31 cellular contexts compared by ENCODE assay signal in the genomic region with DNA sequence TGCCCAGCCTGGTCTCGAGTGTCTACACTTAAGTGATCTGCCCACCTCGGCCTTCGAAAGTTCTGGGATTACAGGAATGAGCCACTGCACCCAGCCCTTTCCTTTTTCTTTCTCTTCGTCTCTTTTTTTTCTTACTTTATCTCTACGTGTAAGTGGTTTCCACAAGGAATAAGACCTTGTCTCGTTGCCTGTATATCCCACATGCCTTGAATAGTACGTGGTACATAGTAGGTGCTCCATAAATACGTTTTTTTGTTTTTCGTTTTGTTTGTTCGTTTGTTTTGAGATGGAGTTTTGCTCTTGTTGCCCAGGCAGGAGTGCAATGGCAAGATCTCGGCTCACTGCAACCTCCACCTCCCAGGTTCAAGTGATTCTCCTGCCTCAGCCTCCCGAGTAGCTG.
"Had no signal": no experiment of that assay in that cellular context is flagged by ENCODE, and none has a peak within 500 bp of the region (broad histone marks: within the 10 kb centered on the region; RNA-seq: fewer than 3 reads in every experiment).

No MANE protein-coding gene starts in this region.

- H3K9me3 Mint-ChIP-seq: activated B cell treated with CpG ODN at 0.5 μM for 24 hours; activated CD4-positive, alpha-beta memory T cell treated with anti-CD3 and anti-CD28 coated beads, Interleukin-2, amount 10 ng/mL, durations not matched to agents 7 days and 5 days; activated naive CD4-positive, alpha-beta T cell treated with anti-CD3 and anti-CD28 coated beads for 36 hours; activated naive CD4-positive, alpha-beta T cell treated with anti-CD3 and anti-CD28 coated beads, Interleukin-2, amount 50 U/mL, for 24 hours; activated T-cell treated with anti-CD3 and anti-CD28 coated beads, Interleukin-2, amount 50 U/mL, for 24 hours; activated T-helper 2 cell treated with anti-CD3 and anti-CD28 coated beads, Interferon-gamma antibody, Interleukin-2, Interleukin-4, amounts not matched to agents 10 μg/mL and 5 μg/mL and 100 μg/mL, durations not matched to agents 14 hours and 24 hours and 36 hours; brain; central memory CD8-positive, alpha-beta T cell; dendritic cell treated with granulocyte-macrophage colony-stimulating factor and Interleukin-4, amounts not matched to agents 40 ng/mL and 50 ng/mL, for 4 days; T-helper 2 cell treated with Interferon-gamma antibody and Interleukin-4, amounts not matched to agents 5 μg/mL and 100 μg/mL, for 36 hours had no signal

- DNase-seq: activated B cell treated with CpG ODN at 0.5 μM for 24 hours; activated CD4-positive, alpha-beta memory T cell treated with anti-CD3 and anti-CD28 coated beads, Interleukin-2, amount 10 ng/mL, durations not matched to agents 7 days and 5 days; activated CD4-positive, alpha-beta T cell treated with anti-CD3 and anti-CD28 coated beads for 48 hours; activated CD4-positive, alpha-beta T cell treated with anti-CD3 and anti-CD28 coated beads, Interleukin-2, amount 50 U/mL, for 4 hours; activated CD8-positive, alpha-beta memory T cell treated with anti-CD3 and anti-CD28 coated beads, Interleukin-2, amount 10 ng/mL, durations not matched to agents 7 days and 5 days; activated CD8-positive, alpha-beta memory T cell treated with anti-CD3 and anti-CD28 coated beads, Interleukin-2, amount 50 U/mL, for 4 hours; activated effector memory CD4-positive, alpha-beta T cell treated with anti-CD3 and anti-CD28 coated beads, Interleukin-2, amount 50 U/mL, for 16 hours; activated naive CD4-positive, alpha-beta T cell treated with anti-CD3 and anti-CD28 coated beads for 36 hours; activated T-cell treated with anti-CD3 and anti-CD28 coated beads, Interleukin-2, amount 50 U/mL, for 24 hours; dorsolateral prefrontal cortex; effector memory CD4-positive, alpha-beta T cell; erythroblast; foreskin keratinocyte; gastrocnemius medialis; glutamatergic neuron; heart left ventricle; T-helper 1 cell; T-helper 17 cell; T1000; WERI-Rb-1 had no signal

- H3K4me3 Mint-ChIP-seq: activated B cell treated with CpG ODN at 0.5 μM for 24 hours; activated CD4-positive, alpha-beta memory T cell treated with anti-CD3 and anti-CD28 coated beads, Interleukin-2, amount 10 ng/mL, durations not matched to agents 7 days and 5 days; activated CD8-positive, alpha-beta memory T cell treated with anti-CD3 and anti-CD28 coated beads, Interleukin-2, amount 10 ng/mL, durations not matched to agents 7 days and 5 days; activated naive CD4-positive, alpha-beta T cell treated with anti-CD3 and anti-CD28 coated beads for 36 hours; activated naive CD4-positive, alpha-beta T cell treated with anti-CD3 and anti-CD28 coated beads, Interleukin-2, amount 50 U/mL, for 24 hours; activated T-cell treated with anti-CD3 and anti-CD28 coated beads, Interleukin-2, amount 50 U/mL, for 24 hours; brain; central memory CD8-positive, alpha-beta T cell; dendritic cell treated with granulocyte-macrophage colony-stimulating factor and Interleukin-4, amounts not matched to agents 40 ng/mL and 50 ng/mL, for 4 days; T-helper 17 cell; T-helper 2 cell treated with Interferon-gamma antibody and Interleukin-4, amounts not matched to agents 5 μg/mL and 100 μg/mL, for 36 hours had no signal

- H3K27me3 Mint-ChIP-seq: activated B cell treated with CpG ODN at 0.5 μM for 24 hours; activated CD4-positive, alpha-beta memory T cell treated with anti-CD3 and anti-CD28 coated beads, Interleukin-2, amount 10 ng/mL, durations not matched to agents 7 days and 5 days; activated CD8-positive, alpha-beta memory T cell treated with anti-CD3 and anti-CD28 coated beads, Interleukin-2, amount 10 ng/mL, durations not matched to agents 7 days and 5 days; activated naive CD4-positive, alpha-beta T cell treated with anti-CD3 and anti-CD28 coated beads, Interleukin-2, amount 50 U/mL, for 24 hours; activated T-cell treated with anti-CD3 and anti-CD28 coated beads, Interleukin-2, amount 50 U/mL, for 24 hours; central memory CD8-positive, alpha-beta T cell; dendritic cell treated with granulocyte-macrophage colony-stimulating factor and Interleukin-4, amounts not matched to agents 40 ng/mL and 50 ng/mL, for 4 days; T-helper 17 cell had no signal

- H3K4me1 Mint-ChIP-seq: brain; central memory CD8-positive, alpha-beta T cell had no signal

- H3K4me1 ChIP-seq: breast epithelium, foreskin keratinocyte had no signal

- ATAC-seq: activated CD4-positive, CD25-positive, alpha-beta regulatory T cell treated with anti-CD3 and anti-CD28 coated beads, Interleukin-2, amount 50 U/mL, for 24 hours; activated CD8-positive, alpha-beta memory T cell treated with anti-CD3 and anti-CD28 coated beads, Interleukin-2, amount 10 ng/mL, durations not matched to agents 7 days and 5 days; foreskin keratinocyte; gastrocnemius medialis; heart left ventricle; T-helper 17 cell had no signal

- H3K4me3 ChIP-seq: ascending aorta, breast epithelium, coronary artery, dorsolateral prefrontal cortex, esophagus muscularis mucosa, gastrocnemius medialis, heart left ventricle had no signal

- H3K36me3 ChIP-seq: ascending aorta, breast epithelium, esophagus muscularis mucosa, gastrocnemius medialis, heart left ventricle, WERI-Rb-1 had no signal

- H3K36me3 Mint-ChIP-seq: activated CD8-positive, alpha-beta memory T cell treated with anti-CD3 and anti-CD28 coated beads, Interleukin-2, amount 10 ng/mL, durations not matched to agents 7 days and 5 days; activated naive CD4-positive, alpha-beta T cell treated with anti-CD3 and anti-CD28 coated beads, Interleukin-2, amount 50 U/mL, for 24 hours; brain had no signal

- H3K27ac Mint-ChIP-seq: activated B cell treated with CpG ODN at 0.5 μM for 24 hours; activated CD4-positive, alpha-beta memory T cell treated with anti-CD3 and anti-CD28 coated beads, Interleukin-2, amount 10 ng/mL, durations not matched to agents 7 days and 5 days; activated naive CD4-positive, alpha-beta T cell treated with anti-CD3 and anti-CD28 coated beads for 36 hours; activated naive CD4-positive, alpha-beta T cell treated with anti-CD3 and anti-CD28 coated beads, Interleukin-2, amount 50 U/mL, for 24 hours; activated T-cell treated with anti-CD3 and anti-CD28 coated beads, Interleukin-2, amount 50 U/mL, for 24 hours; activated T-helper 2 cell treated with anti-CD3 and anti-CD28 coated beads, Interferon-gamma antibody, Interleukin-2, Interleukin-4, amounts not matched to agents 10 μg/mL and 5 μg/mL and 100 μg/mL, durations not matched to agents 14 hours and 24 hours and 36 hours; brain; dendritic cell treated with granulocyte-macrophage colony-stimulating factor and Interleukin-4, amounts not matched to agents 40 ng/mL and 50 ng/mL, for 4 days; T-helper 17 cell; T-helper 2 cell treated with Interferon-gamma antibody and Interleukin-4, amounts not matched to agents 5 μg/mL and 100 μg/mL, for 36 hours had no signal

- H3K9me3 ChIP-seq: ascending aorta, breast epithelium, esophagus muscularis mucosa, gastrocnemius medialis, heart left ventricle had no signal

- H3K27ac ChIP-seq: ascending aorta, breast epithelium, coronary artery, dorsolateral prefrontal cortex, foreskin keratinocyte, WERI-Rb-1 had no signal

- H3K27me3 ChIP-seq: ascending aorta, breast epithelium, dorsolateral prefrontal cortex, esophagus muscularis mucosa, gastrocnemius medialis, heart left ventricle had no signal
